2 cellular contexts compared by ENCODE assay signal in the genomic region with DNA sequence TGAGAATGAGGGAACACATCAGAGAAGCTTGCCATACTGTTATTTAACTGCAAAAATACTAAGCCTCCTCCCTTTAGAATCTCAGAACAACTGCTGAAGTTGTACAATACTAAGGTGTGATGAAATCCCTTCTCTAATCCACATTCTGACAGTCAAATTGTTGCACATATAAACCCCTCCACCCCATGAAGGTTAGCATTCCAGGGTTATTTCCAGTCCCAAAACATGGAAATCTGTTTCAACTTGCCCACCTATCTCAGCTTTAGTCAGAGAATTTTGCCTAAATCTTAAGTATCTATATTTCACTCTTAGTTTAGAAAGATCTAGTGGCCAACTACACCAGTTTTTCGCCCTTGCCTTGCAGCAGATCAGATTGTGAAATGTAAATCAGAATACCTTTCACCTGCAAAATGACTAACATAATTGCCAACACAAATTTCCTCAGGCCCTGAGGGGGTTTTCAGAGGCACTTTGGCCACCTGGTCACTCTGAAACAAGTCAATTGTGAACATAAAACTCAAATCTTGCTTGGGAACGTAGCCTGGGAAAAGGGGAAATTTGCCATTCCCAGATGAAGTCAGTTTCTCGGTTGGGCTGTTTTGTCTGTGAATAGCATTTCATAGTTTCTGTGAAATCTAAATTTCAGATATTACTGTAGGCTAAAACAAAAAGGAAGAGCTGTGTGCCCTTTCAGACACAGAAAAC.
TF ChIP-seq lines count a peak whose summit lies in the region.

No MANE protein-coding gene starts in this region.

TF ChIP-seq in GM23338, 12 proteins besides CTCF, POLR2A, EP300 and RAD21:
- TF ChIP-seq EZH2 (IDR thresholded peaks at IDR 0.05; ENCODE audit: low read depth, unreplicated experiment) (no peak), JUNB (IDR thresholded peaks at IDR 0.05; ENCODE audit: unreplicated experiment) (no peak), NANOG (IDR thresholded peaks at IDR 0.05; ENCODE audit: borderline replicate concordance) (no peak), ZNF331 (CRISPR knock-in tag; IDR thresholded peaks at IDR 0.05; ENCODE audit: low read depth) (no peak), STAT1 (IDR thresholded peaks at IDR 0.05; ENCODE audit: unreplicated experiment) (no peak)
- TF ChIP-seq, protein P1, sequence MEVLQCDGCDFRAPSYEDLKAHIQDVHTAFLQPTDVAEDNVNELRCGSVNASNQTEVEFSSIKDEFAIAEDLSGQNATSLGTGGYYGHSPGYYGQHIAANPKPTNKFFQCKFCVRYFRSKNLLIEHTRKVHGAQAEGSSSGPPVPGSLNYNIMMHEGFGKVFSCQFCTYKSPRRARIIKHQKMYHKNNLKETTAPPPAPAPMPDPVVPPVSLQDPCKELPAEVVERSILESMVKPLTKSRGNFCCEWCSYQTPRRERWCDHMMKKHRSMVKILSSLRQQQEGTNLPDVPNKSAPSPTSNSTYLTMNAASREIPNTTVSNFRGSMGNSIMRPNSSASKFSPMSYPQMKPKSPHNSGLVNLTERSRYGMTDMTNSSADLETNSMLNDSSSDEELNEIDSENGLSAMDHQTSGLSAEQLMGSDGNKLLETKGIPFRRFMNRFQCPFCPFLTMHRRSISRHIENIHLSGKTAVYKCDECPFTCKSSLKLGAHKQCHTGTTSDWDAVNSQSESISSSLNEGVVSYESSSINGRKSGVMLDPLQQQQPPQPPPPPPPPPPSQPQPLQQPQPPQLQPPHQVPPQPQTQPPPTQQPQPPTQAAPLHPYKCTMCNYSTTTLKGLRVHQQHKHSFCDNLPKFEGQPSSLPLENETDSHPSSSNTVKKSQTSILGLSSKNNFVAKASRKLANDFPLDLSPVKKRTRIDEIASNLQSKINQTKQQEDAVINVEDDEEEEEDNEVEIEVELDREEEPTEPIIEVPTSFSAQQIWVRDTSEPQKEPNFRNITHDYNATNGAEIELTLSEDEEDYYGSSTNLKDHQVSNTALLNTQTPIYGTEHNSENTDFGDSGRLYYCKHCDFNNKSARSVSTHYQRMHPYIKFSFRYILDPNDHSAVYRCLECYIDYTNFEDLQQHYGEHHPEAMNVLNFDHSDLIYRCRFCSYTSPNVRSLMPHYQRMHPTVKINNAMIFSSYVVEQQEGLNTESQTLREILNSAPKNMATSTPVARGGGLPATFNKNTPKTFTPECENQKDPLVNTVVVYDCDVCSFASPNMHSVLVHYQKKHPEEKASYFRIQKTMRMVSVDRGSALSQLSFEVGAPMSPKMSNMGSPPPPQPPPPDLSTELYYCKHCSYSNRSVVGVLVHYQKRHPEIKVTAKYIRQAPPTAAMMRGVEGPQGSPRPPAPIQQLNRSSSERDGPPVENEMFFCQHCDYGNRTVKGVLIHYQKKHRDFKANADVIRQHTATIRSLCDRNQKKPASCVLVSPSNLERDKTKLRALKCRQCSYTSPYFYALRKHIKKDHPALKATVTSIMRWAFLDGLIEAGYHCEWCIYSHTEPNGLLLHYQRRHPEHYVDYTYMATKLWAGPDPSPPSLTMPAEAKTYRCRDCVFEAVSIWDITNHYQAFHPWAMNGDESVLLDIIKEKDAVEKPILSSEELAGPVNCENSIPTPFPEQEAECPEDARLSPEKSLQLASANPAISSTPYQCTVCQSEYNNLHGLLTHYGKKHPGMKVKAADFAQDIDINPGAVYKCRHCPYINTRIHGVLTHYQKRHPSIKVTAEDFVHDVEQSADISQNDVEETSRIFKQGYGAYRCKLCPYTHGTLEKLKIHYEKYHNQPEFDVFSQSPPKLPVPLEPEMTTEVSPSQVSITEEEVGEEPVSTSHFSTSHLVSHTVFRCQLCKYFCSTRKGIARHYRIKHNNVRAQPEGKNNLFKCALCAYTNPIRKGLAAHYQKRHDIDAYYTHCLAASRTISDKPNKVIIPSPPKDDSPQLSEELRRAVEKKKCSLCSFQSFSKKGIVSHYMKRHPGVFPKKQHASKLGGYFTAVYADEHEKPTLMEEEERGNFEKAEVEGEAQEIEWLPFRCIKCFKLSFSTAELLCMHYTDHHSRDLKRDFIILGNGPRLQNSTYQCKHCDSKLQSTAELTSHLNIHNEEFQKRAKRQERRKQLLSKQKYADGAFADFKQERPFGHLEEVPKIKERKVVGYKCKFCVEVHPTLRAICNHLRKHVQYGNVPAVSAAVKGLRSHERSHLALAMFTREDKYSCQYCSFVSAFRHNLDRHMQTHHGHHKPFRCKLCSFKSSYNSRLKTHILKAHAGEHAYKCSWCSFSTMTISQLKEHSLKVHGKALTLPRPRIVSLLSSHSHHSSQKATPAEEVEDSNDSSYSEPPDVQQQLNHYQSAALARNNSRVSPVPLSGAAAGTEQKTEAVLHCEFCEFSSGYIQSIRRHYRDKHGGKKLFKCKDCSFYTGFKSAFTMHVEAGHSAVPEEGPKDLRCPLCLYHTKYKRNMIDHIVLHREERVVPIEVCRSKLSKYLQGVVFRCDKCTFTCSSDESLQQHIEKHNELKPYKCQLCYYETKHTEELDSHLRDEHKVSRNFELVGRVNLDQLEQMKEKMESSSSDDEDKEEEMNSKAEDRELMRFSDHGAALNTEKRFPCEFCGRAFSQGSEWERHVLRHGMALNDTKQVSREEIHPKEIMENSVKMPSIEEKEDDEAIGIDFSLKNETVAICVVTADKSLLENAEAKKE (CRISPR knock-in tag; IDR thresholded peaks at IDR 0.05) = no peak
- TF ChIP-seq, protein P2, sequence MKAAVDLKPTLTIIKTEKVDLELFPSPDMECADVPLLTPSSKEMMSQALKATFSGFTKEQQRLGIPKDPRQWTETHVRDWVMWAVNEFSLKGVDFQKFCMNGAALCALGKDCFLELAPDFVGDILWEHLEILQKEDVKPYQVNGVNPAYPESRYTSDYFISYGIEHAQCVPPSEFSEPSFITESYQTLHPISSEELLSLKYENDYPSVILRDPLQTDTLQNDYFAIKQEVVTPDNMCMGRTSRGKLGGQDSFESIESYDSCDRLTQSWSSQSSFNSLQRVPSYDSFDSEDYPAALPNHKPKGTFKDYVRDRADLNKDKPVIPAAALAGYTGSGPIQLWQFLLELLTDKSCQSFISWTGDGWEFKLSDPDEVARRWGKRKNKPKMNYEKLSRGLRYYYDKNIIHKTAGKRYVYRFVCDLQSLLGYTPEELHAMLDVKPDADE (IDR thresholded peaks at IDR 0.05) = no peak

TF ChIP-seq in SK-N-SH treated with all-trans-retinoic acid at 6 μM for 48 hours, 23 proteins besides CTCF, POLR2A, EP300 and RAD21:
- TF ChIP-seq ZFP3 (CRISPR knock-in tag; IDR thresholded peaks at IDR 0.05) = no peak
- no peak for TF ChIP-seq ZNF70 (CRISPR knock-in tag; IDR thresholded peaks at IDR 0.05)
- TF ChIP-seq, protein P3, sequence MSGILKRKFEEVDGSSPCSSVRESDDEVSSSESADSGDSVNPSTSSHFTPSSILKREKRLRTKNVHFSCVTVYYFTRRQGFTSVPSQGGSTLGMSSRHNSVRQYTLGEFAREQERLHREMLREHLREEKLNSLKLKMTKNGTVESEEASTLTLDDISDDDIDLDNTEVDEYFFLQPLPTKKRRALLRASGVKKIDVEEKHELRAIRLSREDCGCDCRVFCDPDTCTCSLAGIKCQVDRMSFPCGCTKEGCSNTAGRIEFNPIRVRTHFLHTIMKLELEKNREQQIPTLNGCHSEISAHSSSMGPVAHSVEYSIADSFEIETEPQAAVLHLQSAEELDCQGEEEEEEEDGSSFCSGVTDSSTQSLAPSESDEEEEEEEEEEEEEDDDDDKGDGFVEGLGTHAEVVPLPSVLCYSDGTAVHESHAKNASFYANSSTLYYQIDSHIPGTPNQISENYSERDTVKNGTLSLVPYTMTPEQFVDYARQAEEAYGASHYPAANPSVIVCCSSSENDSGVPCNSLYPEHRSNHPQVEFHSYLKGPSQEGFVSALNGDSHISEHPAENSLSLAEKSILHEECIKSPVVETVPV (CRISPR knock-in tag; IDR thresholded peaks at IDR 0.05) = no peak
- TF ChIP-seq ZNF565 (CRISPR knock-in tag; conservative IDR thresholded peaks at IDR 0.05; ENCODE audit: low read depth) = no peak
- TF ChIP-seq, protein P4, sequence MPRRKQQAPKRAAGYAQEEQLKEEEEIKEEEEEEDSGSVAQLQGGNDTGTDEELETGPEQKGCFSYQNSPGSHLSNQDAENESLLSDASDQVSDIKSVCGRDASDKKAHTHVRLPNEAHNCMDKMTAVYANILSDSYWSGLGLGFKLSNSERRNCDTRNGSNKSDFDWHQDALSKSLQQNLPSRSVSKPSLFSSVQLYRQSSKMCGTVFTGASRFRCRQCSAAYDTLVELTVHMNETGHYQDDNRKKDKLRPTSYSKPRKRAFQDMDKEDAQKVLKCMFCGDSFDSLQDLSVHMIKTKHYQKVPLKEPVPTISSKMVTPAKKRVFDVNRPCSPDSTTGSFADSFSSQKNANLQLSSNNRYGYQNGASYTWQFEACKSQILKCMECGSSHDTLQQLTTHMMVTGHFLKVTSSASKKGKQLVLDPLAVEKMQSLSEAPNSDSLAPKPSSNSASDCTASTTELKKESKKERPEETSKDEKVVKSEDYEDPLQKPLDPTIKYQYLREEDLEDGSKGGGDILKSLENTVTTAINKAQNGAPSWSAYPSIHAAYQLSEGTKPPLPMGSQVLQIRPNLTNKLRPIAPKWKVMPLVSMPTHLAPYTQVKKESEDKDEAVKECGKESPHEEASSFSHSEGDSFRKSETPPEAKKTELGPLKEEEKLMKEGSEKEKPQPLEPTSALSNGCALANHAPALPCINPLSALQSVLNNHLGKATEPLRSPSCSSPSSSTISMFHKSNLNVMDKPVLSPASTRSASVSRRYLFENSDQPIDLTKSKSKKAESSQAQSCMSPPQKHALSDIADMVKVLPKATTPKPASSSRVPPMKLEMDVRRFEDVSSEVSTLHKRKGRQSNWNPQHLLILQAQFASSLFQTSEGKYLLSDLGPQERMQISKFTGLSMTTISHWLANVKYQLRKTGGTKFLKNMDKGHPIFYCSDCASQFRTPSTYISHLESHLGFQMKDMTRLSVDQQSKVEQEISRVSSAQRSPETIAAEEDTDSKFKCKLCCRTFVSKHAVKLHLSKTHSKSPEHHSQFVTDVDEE (CRISPR knock-in tag; IDR thresholded peaks at IDR 0.05) = no peak
- TF ChIP-seq CSDC2 (CRISPR knock-in tag; IDR thresholded peaks at IDR 0.05) = no peak
- TF ChIP-seq TOX (CRISPR knock-in tag; IDR thresholded peaks at IDR 0.05; ENCODE audit: borderline replicate concordance) = no peak
- no peak for TF ChIP-seq TCF4 (CRISPR knock-in tag; IDR thresholded peaks at IDR 0.05; ENCODE audit: borderline replicate concordance)
- no peak for TF ChIP-seq ISL1 (CRISPR knock-in tag; IDR thresholded peaks at IDR 0.05)
- TF ChIP-seq, protein P5, sequence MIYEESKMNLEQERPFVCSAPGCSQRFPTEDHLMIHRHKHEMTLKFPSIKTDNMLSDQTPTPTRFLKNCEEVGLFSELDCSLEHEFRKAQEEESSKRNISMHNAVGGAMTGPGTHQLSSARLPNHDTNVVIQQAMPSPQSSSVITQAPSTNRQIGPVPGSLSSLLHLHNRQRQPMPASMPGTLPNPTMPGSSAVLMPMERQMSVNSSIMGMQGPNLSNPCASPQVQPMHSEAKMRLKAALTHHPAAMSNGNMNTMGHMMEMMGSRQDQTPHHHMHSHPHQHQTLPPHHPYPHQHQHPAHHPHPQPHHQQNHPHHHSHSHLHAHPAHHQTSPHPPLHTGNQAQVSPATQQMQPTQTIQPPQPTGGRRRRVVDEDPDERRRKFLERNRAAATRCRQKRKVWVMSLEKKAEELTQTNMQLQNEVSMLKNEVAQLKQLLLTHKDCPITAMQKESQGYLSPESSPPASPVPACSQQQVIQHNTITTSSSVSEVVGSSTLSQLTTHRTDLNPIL (CRISPR knock-in tag; IDR thresholded peaks at IDR 0.05; ENCODE audit: low read depth) = no peak
- no peak for TF ChIP-seq ZC3H10 (CRISPR knock-in tag; IDR thresholded peaks at IDR 0.05)
- no peak for TF ChIP-seq ZNF8 (CRISPR knock-in tag; IDR thresholded peaks at IDR 0.05)
